ENCODE assay signal across 12 cellular contexts in the genomic region with DNA sequence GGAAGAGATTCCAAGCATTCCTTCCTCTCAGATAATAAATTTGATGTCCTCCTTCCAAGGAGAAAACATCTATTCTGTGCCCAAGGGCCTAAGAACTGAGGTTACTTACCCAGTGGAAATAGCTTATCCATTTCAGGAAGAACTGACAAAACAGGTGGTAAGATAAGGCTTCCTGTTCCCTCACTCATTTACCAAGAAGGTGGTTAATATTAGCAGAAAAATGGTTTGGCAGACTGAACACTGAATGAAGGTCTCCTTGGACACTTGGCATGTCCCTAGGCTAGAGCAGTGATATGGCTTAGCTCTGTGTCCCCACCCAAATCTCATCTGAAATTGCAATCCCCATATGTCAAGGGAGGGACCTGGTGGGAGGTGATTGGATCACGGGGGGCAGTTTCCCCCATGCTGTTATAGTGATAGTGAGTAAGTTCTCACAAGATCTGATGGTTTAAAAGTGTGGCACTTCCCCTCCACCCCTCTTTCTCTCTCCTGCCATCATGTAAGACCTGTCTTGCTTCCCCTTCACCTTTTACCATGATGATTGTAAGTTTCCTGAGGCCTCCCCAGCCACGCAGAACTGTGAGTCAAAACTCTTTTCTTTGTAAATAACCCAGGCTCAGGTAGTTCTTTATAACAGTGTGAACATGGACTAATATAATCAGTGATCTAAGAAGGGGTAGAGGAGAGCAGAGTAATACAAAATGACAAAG.
DNase-seq lines count a peak whose midpoint lies in the region; ATAC-seq, FAIRE-seq and TF ChIP-seq lines count a peak whose summit lies in the region.
"Had no signal": no experiment of that assay in that cellular context is flagged by ENCODE, and none has a peak within 500 bp of the region (broad histone marks: within the 10 kb centered on the region; RNA-seq: fewer than 3 reads in every experiment).

No MANE protein-coding gene starts in this region.

- H3K4me1 ChIP-seq in HAP-1, result peaks cover 12% of the 10 kb centered on the region
- H3K4me1 ChIP-seq in suprapubic skin, result no peaks in the 10 kb centered on the region
- H3K4me1 ChIP-seq: adrenal gland had no signal

- FAIRE-seq in GM18507 (lab: Jason Lieb, UNC), result peak; percentile 33

- H3K4me1 Mint-ChIP-seq in T-helper 17 cell, result peaks cover 24% of the 10 kb centered on the region
- peaks cover 6% of the 10 kb centered on the region for H3K4me1 Mint-ChIP-seq in activated T-helper 2 cell treated with anti-CD3 and anti-CD28 coated beads, Interferon-gamma antibody, Interleukin-2, Interleukin-4, amounts not matched to agents 10 μg/mL and 5 μg/mL and 100 μg/mL, durations not matched to agents 14 hours and 24 hours and 36 hours (ENCODE audit: low read depth)

- no peak overlapping the region for H3K4me3 ChIP-seq in HAP-1
- no peak overlapping the region for H3K4me3 ChIP-seq in suprapubic skin
- H3K4me3 ChIP-seq: adrenal gland had no signal

- no peak for TF ChIP-seq POLR2A in suprapubic skin (IDR thresholded peaks at IDR 0.05)

- no peaks in the 10 kb centered on the region for H3K36me3 ChIP-seq in HAP-1 (replicated peaks)
- H3K36me3 ChIP-seq in suprapubic skin, result no peaks in the 10 kb centered on the region
- H3K36me3 ChIP-seq: adrenal gland had no signal

- no peak overlapping the region for H3K27ac ChIP-seq in suprapubic skin
- H3K27ac ChIP-seq: adrenal gland had no signal

- H3K4me3 Mint-ChIP-seq in T-helper 17 cell, result no peak overlapping the region
- H3K4me3 Mint-ChIP-seq in activated T-helper 2 cell treated with anti-CD3 and anti-CD28 coated beads, Interferon-gamma antibody, Interleukin-2, Interleukin-4, amounts not matched to agents 10 μg/mL and 5 μg/mL and 100 μg/mL, durations not matched to agents 14 hours and 24 hours and 36 hours (ENCODE audit: low read depth), result no peak overlapping the region
- H3K4me3 Mint-ChIP-seq: dendritic cell treated with granulocyte-macrophage colony-stimulating factor and Interleukin-4, amounts not matched to agents 40 ng/mL and 50 ng/mL, for 4 days; nephron progenitor cell had no signal

- peak overlapping the region; percentile 60 for H3K27ac Mint-ChIP-seq in T-helper 17 cell
- no peak overlapping the region for H3K27ac Mint-ChIP-seq in activated T-helper 2 cell treated with anti-CD3 and anti-CD28 coated beads, Interferon-gamma antibody, Interleukin-2, Interleukin-4, amounts not matched to agents 10 μg/mL and 5 μg/mL and 100 μg/mL, durations not matched to agents 14 hours and 24 hours and 36 hours
- H3K27ac Mint-ChIP-seq: dendritic cell treated with granulocyte-macrophage colony-stimulating factor and Interleukin-4, amounts not matched to agents 40 ng/mL and 50 ng/mL, for 4 days; nephron progenitor cell had no signal

- H3K9me3 Mint-ChIP-seq in activated T-helper 2 cell treated with anti-CD3 and anti-CD28 coated beads, Interferon-gamma antibody, Interleukin-2, Interleukin-4, amounts not matched to agents 10 μg/mL and 5 μg/mL and 100 μg/mL, durations not matched to agents 14 hours and 24 hours and 36 hours, result no peaks in the 10 kb centered on the region
- H3K9me3 Mint-ChIP-seq: dendritic cell treated with granulocyte-macrophage colony-stimulating factor and Interleukin-4, amounts not matched to agents 40 ng/mL and 50 ng/mL, for 4 days; nephron progenitor cell had no signal

- whole genome bisulfite sequencing in suprapubic skin, result 86% methylated on average over 2 of the region's 2 CpGs

- H3K36me3 Mint-ChIP-seq in T-helper 17 cell (ENCODE audit: low read depth), result no peaks in the 10 kb centered on the region
- H3K36me3 Mint-ChIP-seq in activated T-helper 2 cell treated with anti-CD3 and anti-CD28 coated beads, Interferon-gamma antibody, Interleukin-2, Interleukin-4, amounts not matched to agents 10 μg/mL and 5 μg/mL and 100 μg/mL, durations not matched to agents 14 hours and 24 hours and 36 hours (ENCODE audit: low read depth), result no peaks in the 10 kb centered on the region

- intact Hi-C loops in activated T-helper 2 cell treated with anti-CD3 and anti-CD28 coated beads, Interferon-gamma antibody, Interleukin-2, Interleukin-4, amounts not matched to agents 10 μg/mL and 5 μg/mL and 100 μg/mL, durations not matched to agents 14 hours and 24 hours and 36 hours (cut with micrococcal nuclease), result loop anchor here (1.0 kb wide), 1 partner anchor 193 kb away; no protein-coding TSS in a partner anchor

- no peak for TF ChIP-seq CTCF in suprapubic skin (IDR thresholded peaks at IDR 0.05)

- H3K27me3 ChIP-seq in HAP-1 (ENCODE audit: low read depth) (no peaks in the 10 kb centered on the region), suprapubic skin (no peaks in the 10 kb centered on the region)
- H3K27me3 ChIP-seq: adrenal gland had no signal

- no peaks in the 10 kb centered on the region for H3K9me3 ChIP-seq in T-helper 17 cell (ENCODE audit: control insufficient read depth, low read length, poor library complexity, severe bottlenecking)
- no peaks in the 10 kb centered on the region for H3K9me3 ChIP-seq in HAP-1
- no peaks in the 10 kb centered on the region for H3K9me3 ChIP-seq in suprapubic skin
- H3K9me3 ChIP-seq: adrenal gland had no signal

- ATAC-seq in GM19452 (IDR thresholded peaks at IDR 0.05; ENCODE audit: unreplicated experiment) (peak; percentile 63), HG02970 (IDR thresholded peaks at IDR 0.05; ENCODE audit: low FRiP score, unreplicated experiment) (peak; percentile 16), T-helper 17 cell (no peak)

- no peak for TF ChIP-seq EP300 in suprapubic skin (IDR thresholded peaks at IDR 0.05)

- in situ Hi-C loops in HAP-1 (cut with MboI; ENCODE audit: low sequenced_read_pairs), result loop anchor here (25.0 kb wide), 1 partner anchor 191 kb away; no protein-coding TSS in a partner anchor

- DNase-seq in GM18507 (ENCODE audit: extremely low spot score, insufficient read length, low read depth) (no peak), T-helper 17 cell (no peak), HAP-1 (ENCODE audit: low spot score in 2 of 2) (no peak), suprapubic skin (ENCODE audit: low spot score in 2 of 2) (no peak), NOMO-1 (lab: John Stamatoyannopoulos, UW; ENCODE audit: unreplicated experiment in 2 of 2) (no peak)
- DNase-seq in activated T-helper 2 cell treated with anti-CD3 and anti-CD28 coated beads, Interferon-gamma antibody, Interleukin-2, Interleukin-4, amounts not matched to agents 10 μg/mL and 5 μg/mL and 100 μg/mL, durations not matched to agents 14 hours and 24 hours and 36 hours (ENCODE audit: low spot score), result no peak
- DNase-seq: kidney had no signal

- H3K27me3 Mint-ChIP-seq in T-helper 17 cell, result no peaks in the 10 kb centered on the region
- no peaks in the 10 kb centered on the region for H3K27me3 Mint-ChIP-seq in activated T-helper 2 cell treated with anti-CD3 and anti-CD28 coated beads, Interferon-gamma antibody, Interleukin-2, Interleukin-4, amounts not matched to agents 10 μg/mL and 5 μg/mL and 100 μg/mL, durations not matched to agents 14 hours and 24 hours and 36 hours (ENCODE audit: low read depth)
- H3K27me3 Mint-ChIP-seq: dendritic cell treated with granulocyte-macrophage colony-stimulating factor and Interleukin-4, amounts not matched to agents 40 ng/mL and 50 ng/mL, for 4 days had no signal
